8 cellular contexts compared by ENCODE assay signal in genomic region chr11:64844330-64845124, GRCh38. TPM values are rescaled to one million over a fixed set of nuclear protein-coding genes. Genes with fewer than 3 reads are reported as not detected.
A peak's percentile ranks its signal among the peaks of the same experiment; 100 is the strongest.
DNase-seq lines count a peak whose midpoint lies in the region; ATAC-seq and TF ChIP-seq lines count a peak whose summit lies in the region.

Gene CDC42BPG (minus strand): TSS chr11:64844653. CDS start chr11:64844569, 84 bp downstream.

- no peaks in the 10 kb centered on the region for H3K9me3 Mint-ChIP-seq in CD8-positive, alpha-beta T cell
- H3K9me3 Mint-ChIP-seq in activated CD8-positive, alpha-beta T cell treated with anti-CD3 and anti-CD28 coated beads for 36 hours = no peaks in the 10 kb centered on the region
- H3K9me3 Mint-ChIP-seq in endothelial cell (ENCODE audit: unreplicated experiment) = no peaks in the 10 kb centered on the region
- no peaks in the 10 kb centered on the region for H3K9me3 Mint-ChIP-seq in type B pancreatic cell

- intact Hi-C loops in CD8-positive, alpha-beta T cell (cut with DNase I, micrococcal nuclease) = loop anchor here (1.0 to 10.0 kb wide), 8 partner anchors 42 to 470 kb away; partner anchors contain the start of genes ARL2 (in 2 of the 2), MAP4K2 (in 2 of the 2), CDC42EP2 (in 1 of the 2) and SF1 (in 1 of the 2)
- intact Hi-C loops in activated CD8-positive, alpha-beta T cell treated with anti-CD3 and anti-CD28 coated beads for 36 hours (cut with micrococcal nuclease) = loop anchor here (10.0 kb wide), 1 partner anchor 170 kb away; the partner anchor contains the start of gene ARL2

- H3K36me3 ChIP-seq in CD8-positive, alpha-beta T cell (ENCODE audit: insufficient read depth, low read length) = no peaks in the 10 kb centered on the region

- no peak within 1 kb of the TSS for H3K27ac ChIP-seq in CD8-positive, alpha-beta T cell (ENCODE audit: low read depth, low read length)

- no peaks in the 10 kb centered on the region for H3K9me3 ChIP-seq in CD8-positive, alpha-beta T cell (ENCODE audit: low read length)

- no peaks in the 10 kb centered on the region for H3K27me3 ChIP-seq in CD8-positive, alpha-beta T cell (ENCODE audit: insufficient read depth, low read length)

- no peaks in the 10 kb centered on the region for H3K27me3 Mint-ChIP-seq in CD8-positive, alpha-beta T cell (ENCODE audit: low read depth)
- no peaks in the 10 kb centered on the region for H3K27me3 Mint-ChIP-seq in activated CD8-positive, alpha-beta T cell treated with anti-CD3 and anti-CD28 coated beads for 36 hours
- H3K27me3 Mint-ChIP-seq in endothelial cell (ENCODE audit: unreplicated experiment) (peaks cover 10% of the 10 kb centered on the region), type B pancreatic cell (peaks cover 12% of the 10 kb centered on the region)

- H3K36me3 Mint-ChIP-seq in CD8-positive, alpha-beta T cell = peaks cover 4% of the 10 kb centered on the region
- H3K36me3 Mint-ChIP-seq in activated CD8-positive, alpha-beta T cell treated with anti-CD3 and anti-CD28 coated beads for 36 hours (ENCODE audit: low read depth) = no peaks in the 10 kb centered on the region
- H3K36me3 Mint-ChIP-seq in endothelial cell (ENCODE audit: low read depth, unreplicated experiment) (peaks cover 1% of the 10 kb centered on the region), type B pancreatic cell (no peaks in the 10 kb centered on the region)

- H3K4me3 ChIP-seq in CD8-positive, alpha-beta T cell (ENCODE audit: low read depth, low read length) = peak within 1 kb of the TSS; percentile 58

- peak; percentile 68 for ATAC-seq in CD8-positive, alpha-beta T cell
- ATAC-seq in HG03442 (IDR thresholded peaks at IDR 0.05; ENCODE audit: unreplicated experiment) = peak; percentile 37
- peak; percentile 79 for ATAC-seq in activated CD8-positive, alpha-beta T cell treated with anti-CD3 and anti-CD28 coated beads for 36 hours

- H3K4me1 Mint-ChIP-seq in CD8-positive, alpha-beta T cell (ENCODE audit: low read depth) = peaks cover 40% of the 10 kb centered on the region
- H3K4me1 Mint-ChIP-seq in activated CD8-positive, alpha-beta T cell treated with anti-CD3 and anti-CD28 coated beads for 36 hours (ENCODE audit: low read depth) = peaks cover 34% of the 10 kb centered on the region
- H3K4me1 Mint-ChIP-seq in endothelial cell (ENCODE audit: unreplicated experiment) (peaks cover 7% of the 10 kb centered on the region), type B pancreatic cell (ENCODE audit: unreplicated experiment) (peaks cover 3% of the 10 kb centered on the region)

- POLR2A ChIA-PET in CD8-positive, alpha-beta T cell (lab: Charles Lee) = interaction anchor here (0.6 to 23.9 kb wide), 5 partner anchors 26 to 101 kb away, joined by 3 to 810 read pairs (median 5); partner anchors contain the start of genes EHD1, MEN1 and RASGRP2
- POLR2A ChIA-PET in activated CD8-positive, alpha-beta T cell treated with anti-CD3 and anti-CD28 coated beads for 36 hours (lab: Charles Lee) = interaction anchor here (0.6 to 26.2 kb wide), 7 partner anchors 9 to 273 kb away, joined by 3 to 768 read pairs (median 4); partner anchors contain the start of genes EHD1 and ZNHIT2

- peaks cover 41% of the 10 kb centered on the region for H3K4me1 ChIP-seq in CD8-positive, alpha-beta T cell (ENCODE audit: insufficient read depth, low read length)

- peak; percentile 65 for TF ChIP-seq CTCF in CD8-positive, alpha-beta T cell (IDR thresholded peaks at IDR 0.05)
- peak; percentile 75 for TF ChIP-seq CTCF in activated CD8-positive, alpha-beta T cell treated with anti-CD3 and anti-CD28 coated beads for 36 hours (IDR thresholded peaks at IDR 0.05)
- TF ChIP-seq CTCF in endothelial cell (IDR thresholded peaks at IDR 0.05; ENCODE audit: unreplicated experiment) (peak; percentile 51), type B pancreatic cell (conservative IDR thresholded peaks at IDR 0.05) (peak; percentile 72)

- H3K27ac Mint-ChIP-seq in CD8-positive, alpha-beta T cell = peak within 1 kb of the TSS; percentile 89
- peak within 1 kb of the TSS; percentile 21 for H3K27ac Mint-ChIP-seq in activated CD8-positive, alpha-beta T cell treated with anti-CD3 and anti-CD28 coated beads for 36 hours
- H3K27ac Mint-ChIP-seq in endothelial cell (ENCODE audit: unreplicated experiment) (no peak within 1 kb of the TSS), type B pancreatic cell (peak within 1 kb of the TSS; percentile 97)

- CTCF ChIA-PET in CD8-positive, alpha-beta T cell (lab: Charles Lee) = interaction anchor here (0.6 to 35.6 kb wide), 11 partner anchors 10 to 267 kb away, joined by 3 to 1398 read pairs (median 3); partner anchors contain the start of genes EHD1 and TM7SF2
- CTCF ChIA-PET in activated CD8-positive, alpha-beta T cell treated with anti-CD3 and anti-CD28 coated beads for 36 hours (lab: Charles Lee) = interaction anchor here (0.6 to 28.9 kb wide), 18 partner anchors 9 to 484 kb away, joined by 3 to 1168 read pairs (median 3); partner anchors contain the start of genes EHD1 and SAC3D1

- DNase-seq in CD8-positive, alpha-beta T cell = peak; percentile 47 to 85 (median 69)
- peak; percentile 94 for DNase-seq in NCI-H774 (lab: John Stamatoyannopoulos, UW)
- DNase-seq in activated CD8-positive, alpha-beta T cell treated with anti-CD3 and anti-CD28 coated beads for 36 hours = peak; percentile 74
- DNase-seq in endothelial cell (ENCODE audit: low spot score) = peak; percentile 80
- peak; percentile 44 for DNase-seq in midbrain (lab: John Stamatoyannopoulos, UW)
- no peak for DNase-seq in type B pancreatic cell (ENCODE audit: extremely low spot score, unreplicated experiment)
- DNase-seq in hippocampal formation (lab: John Stamatoyannopoulos, UW) = no peak

- peak within 1 kb of the TSS; percentile 88 for H3K4me3 Mint-ChIP-seq in CD8-positive, alpha-beta T cell
- peak within 1 kb of the TSS; percentile 58 for H3K4me3 Mint-ChIP-seq in activated CD8-positive, alpha-beta T cell treated with anti-CD3 and anti-CD28 coated beads for 36 hours
- H3K4me3 Mint-ChIP-seq in endothelial cell (ENCODE audit: unreplicated experiment) (peak within 1 kb of the TSS; percentile 92), type B pancreatic cell (peak within 1 kb of the TSS; percentile 100)

RNA-seq across cellular contexts. Expression of gene CDC42BPG, which starts in this region (rescaled TPM):
- total RNA-seq in CD8-positive, alpha-beta T cell = 1 to 10 TPM; 6.5 to 7.9 TPM
- total RNA-seq in activated CD8-positive, alpha-beta T cell treated with anti-CD3 and anti-CD28 coated beads for 36 hours = under 1 TPM; 0.31 to 0.61 TPM
- 4.1 TPM for total RNA-seq in endothelial cell (ENCODE audit: unreplicated experiment)
- total RNA-seq in type B pancreatic cell (ENCODE audit: low replicate concordance) = 20.1 and 47.7 TPM in 2 replicates

Comparison
In these comparisons a context has a peak if more than half of its experiments do, and no peak if none do; other contexts are left out.
1. Peak in DNase-seq and ATAC-seq in activated CD8-positive, alpha-beta T cell treated with anti-CD3 and anti-CD28 coated beads for 36 hours; RNA of the gene not detected or under 1 TPM.
2. DNase-seq: peak in CD8-positive, alpha-beta T cell (7 of 7), NCI-H774 (single experiment), endothelial cell (single experiment) and midbrain (single experiment); none in type B pancreatic cell (single experiment) and hippocampal formation (0 of 2).
3. Peak in every context shown above with its lines, with median percentiles within 50 percentile points of each other: ATAC-seq, H3K4me3 Mint-ChIP-seq and CTCF ChIP-seq.